2 cellular contexts compared by ENCODE assay signal in genomic region chr2:72917138-72917874, GRCh38.
A peak's percentile ranks its signal among the peaks of the same experiment; 100 is the strongest.
TF ChIP-seq lines count a peak whose summit lies in the region.

EMX1 (plus strand) TSS chr2:72917519; CDS start chr2:72917853, 334 bp downstream.

TF ChIP-seq in GM23338, 12 proteins besides CTCF, POLR2A, EP300 and RAD21:
- TF ChIP-seq REST (IDR thresholded peaks at IDR 0.05; ENCODE audit: unreplicated experiment) (no peak), ETS1 (IDR thresholded peaks at IDR 0.05) (no peak), EZH2 (IDR thresholded peaks at IDR 0.05; ENCODE audit: low read depth, unreplicated experiment) (no peak), JUNB (IDR thresholded peaks at IDR 0.05; ENCODE audit: unreplicated experiment) (no peak), POLR2AphosphoS5 (IDR thresholded peaks at IDR 0.05; ENCODE audit: low read depth) (no peak), ZNF331 (CRISPR knock-in tag; IDR thresholded peaks at IDR 0.05; ENCODE audit: low read depth) (no peak), ZNF114 (CRISPR knock-in tag; IDR thresholded peaks at IDR 0.05) (no peak), NANOG (IDR thresholded peaks at IDR 0.05; ENCODE audit: borderline replicate concordance) (no peak), EZH2phosphoT487 (IDR thresholded peaks at IDR 0.05; ENCODE audit: unreplicated experiment) (no peak), STAT1 (IDR thresholded peaks at IDR 0.05; ENCODE audit: unreplicated experiment) (no peak), CREB1 (CRISPR knock-in tag; IDR thresholded peaks at IDR 0.05; ENCODE audit: low read depth) (no peak)
- TF ChIP-seq, protein P1, sequence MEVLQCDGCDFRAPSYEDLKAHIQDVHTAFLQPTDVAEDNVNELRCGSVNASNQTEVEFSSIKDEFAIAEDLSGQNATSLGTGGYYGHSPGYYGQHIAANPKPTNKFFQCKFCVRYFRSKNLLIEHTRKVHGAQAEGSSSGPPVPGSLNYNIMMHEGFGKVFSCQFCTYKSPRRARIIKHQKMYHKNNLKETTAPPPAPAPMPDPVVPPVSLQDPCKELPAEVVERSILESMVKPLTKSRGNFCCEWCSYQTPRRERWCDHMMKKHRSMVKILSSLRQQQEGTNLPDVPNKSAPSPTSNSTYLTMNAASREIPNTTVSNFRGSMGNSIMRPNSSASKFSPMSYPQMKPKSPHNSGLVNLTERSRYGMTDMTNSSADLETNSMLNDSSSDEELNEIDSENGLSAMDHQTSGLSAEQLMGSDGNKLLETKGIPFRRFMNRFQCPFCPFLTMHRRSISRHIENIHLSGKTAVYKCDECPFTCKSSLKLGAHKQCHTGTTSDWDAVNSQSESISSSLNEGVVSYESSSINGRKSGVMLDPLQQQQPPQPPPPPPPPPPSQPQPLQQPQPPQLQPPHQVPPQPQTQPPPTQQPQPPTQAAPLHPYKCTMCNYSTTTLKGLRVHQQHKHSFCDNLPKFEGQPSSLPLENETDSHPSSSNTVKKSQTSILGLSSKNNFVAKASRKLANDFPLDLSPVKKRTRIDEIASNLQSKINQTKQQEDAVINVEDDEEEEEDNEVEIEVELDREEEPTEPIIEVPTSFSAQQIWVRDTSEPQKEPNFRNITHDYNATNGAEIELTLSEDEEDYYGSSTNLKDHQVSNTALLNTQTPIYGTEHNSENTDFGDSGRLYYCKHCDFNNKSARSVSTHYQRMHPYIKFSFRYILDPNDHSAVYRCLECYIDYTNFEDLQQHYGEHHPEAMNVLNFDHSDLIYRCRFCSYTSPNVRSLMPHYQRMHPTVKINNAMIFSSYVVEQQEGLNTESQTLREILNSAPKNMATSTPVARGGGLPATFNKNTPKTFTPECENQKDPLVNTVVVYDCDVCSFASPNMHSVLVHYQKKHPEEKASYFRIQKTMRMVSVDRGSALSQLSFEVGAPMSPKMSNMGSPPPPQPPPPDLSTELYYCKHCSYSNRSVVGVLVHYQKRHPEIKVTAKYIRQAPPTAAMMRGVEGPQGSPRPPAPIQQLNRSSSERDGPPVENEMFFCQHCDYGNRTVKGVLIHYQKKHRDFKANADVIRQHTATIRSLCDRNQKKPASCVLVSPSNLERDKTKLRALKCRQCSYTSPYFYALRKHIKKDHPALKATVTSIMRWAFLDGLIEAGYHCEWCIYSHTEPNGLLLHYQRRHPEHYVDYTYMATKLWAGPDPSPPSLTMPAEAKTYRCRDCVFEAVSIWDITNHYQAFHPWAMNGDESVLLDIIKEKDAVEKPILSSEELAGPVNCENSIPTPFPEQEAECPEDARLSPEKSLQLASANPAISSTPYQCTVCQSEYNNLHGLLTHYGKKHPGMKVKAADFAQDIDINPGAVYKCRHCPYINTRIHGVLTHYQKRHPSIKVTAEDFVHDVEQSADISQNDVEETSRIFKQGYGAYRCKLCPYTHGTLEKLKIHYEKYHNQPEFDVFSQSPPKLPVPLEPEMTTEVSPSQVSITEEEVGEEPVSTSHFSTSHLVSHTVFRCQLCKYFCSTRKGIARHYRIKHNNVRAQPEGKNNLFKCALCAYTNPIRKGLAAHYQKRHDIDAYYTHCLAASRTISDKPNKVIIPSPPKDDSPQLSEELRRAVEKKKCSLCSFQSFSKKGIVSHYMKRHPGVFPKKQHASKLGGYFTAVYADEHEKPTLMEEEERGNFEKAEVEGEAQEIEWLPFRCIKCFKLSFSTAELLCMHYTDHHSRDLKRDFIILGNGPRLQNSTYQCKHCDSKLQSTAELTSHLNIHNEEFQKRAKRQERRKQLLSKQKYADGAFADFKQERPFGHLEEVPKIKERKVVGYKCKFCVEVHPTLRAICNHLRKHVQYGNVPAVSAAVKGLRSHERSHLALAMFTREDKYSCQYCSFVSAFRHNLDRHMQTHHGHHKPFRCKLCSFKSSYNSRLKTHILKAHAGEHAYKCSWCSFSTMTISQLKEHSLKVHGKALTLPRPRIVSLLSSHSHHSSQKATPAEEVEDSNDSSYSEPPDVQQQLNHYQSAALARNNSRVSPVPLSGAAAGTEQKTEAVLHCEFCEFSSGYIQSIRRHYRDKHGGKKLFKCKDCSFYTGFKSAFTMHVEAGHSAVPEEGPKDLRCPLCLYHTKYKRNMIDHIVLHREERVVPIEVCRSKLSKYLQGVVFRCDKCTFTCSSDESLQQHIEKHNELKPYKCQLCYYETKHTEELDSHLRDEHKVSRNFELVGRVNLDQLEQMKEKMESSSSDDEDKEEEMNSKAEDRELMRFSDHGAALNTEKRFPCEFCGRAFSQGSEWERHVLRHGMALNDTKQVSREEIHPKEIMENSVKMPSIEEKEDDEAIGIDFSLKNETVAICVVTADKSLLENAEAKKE (CRISPR knock-in tag; IDR thresholded peaks at IDR 0.05), result no peak

TF ChIP-seq in WTC11, 78 proteins besides CTCF, POLR2A, EP300 and RAD21 (continues in another document):
- TF ChIP-seq PRDM15 (CRISPR knock-in tag; IDR thresholded peaks at IDR 0.05), result peak; percentile 97
- no peak for TF ChIP-seq ZBTB21 (CRISPR knock-in tag; IDR thresholded peaks at IDR 0.05; ENCODE audit: borderline replicate concordance)
- peak; percentile 49; the same call in 1 of the 2 replicates for TF ChIP-seq MAX (CRISPR knock-in tag; IDR thresholded peaks at IDR 0.05)
- TF ChIP-seq, protein P2, sequence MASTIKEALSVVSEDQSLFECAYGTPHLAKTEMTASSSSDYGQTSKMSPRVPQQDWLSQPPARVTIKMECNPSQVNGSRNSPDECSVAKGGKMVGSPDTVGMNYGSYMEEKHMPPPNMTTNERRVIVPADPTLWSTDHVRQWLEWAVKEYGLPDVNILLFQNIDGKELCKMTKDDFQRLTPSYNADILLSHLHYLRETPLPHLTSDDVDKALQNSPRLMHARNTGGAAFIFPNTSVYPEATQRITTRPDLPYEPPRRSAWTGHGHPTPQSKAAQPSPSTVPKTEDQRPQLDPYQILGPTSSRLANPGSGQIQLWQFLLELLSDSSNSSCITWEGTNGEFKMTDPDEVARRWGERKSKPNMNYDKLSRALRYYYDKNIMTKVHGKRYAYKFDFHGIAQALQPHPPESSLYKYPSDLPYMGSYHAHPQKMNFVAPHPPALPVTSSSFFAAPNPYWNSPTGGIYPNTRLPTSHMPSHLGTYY (CRISPR knock-in tag; IDR thresholded peaks at IDR 0.05), result no peak
- no peak for TF ChIP-seq STAT6 (CRISPR knock-in tag; conservative IDR thresholded peaks at IDR 0.05; ENCODE audit: low read depth)
- TF ChIP-seq, protein P3, sequence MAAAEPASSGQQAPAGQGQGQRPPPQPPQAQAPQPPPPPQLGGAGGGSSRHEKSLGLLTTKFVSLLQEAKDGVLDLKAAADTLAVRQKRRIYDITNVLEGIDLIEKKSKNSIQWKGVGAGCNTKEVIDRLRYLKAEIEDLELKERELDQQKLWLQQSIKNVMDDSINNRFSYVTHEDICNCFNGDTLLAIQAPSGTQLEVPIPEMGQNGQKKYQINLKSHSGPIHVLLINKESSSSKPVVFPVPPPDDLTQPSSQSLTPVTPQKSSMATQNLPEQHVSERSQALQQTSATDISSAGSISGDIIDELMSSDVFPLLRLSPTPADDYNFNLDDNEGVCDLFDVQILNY (CRISPR knock-in tag; IDR thresholded peaks at IDR 0.05), result peak; percentile 62; the same call in 1 of the 2 replicates
- TF ChIP-seq ZNF138 (CRISPR knock-in tag; conservative IDR thresholded peaks at IDR 0.05), result no peak
- TF ChIP-seq NFYB (CRISPR knock-in tag; conservative IDR thresholded peaks at IDR 0.05; ENCODE audit: low read depth), result peak; percentile 71
- TF ChIP-seq, protein P4, sequence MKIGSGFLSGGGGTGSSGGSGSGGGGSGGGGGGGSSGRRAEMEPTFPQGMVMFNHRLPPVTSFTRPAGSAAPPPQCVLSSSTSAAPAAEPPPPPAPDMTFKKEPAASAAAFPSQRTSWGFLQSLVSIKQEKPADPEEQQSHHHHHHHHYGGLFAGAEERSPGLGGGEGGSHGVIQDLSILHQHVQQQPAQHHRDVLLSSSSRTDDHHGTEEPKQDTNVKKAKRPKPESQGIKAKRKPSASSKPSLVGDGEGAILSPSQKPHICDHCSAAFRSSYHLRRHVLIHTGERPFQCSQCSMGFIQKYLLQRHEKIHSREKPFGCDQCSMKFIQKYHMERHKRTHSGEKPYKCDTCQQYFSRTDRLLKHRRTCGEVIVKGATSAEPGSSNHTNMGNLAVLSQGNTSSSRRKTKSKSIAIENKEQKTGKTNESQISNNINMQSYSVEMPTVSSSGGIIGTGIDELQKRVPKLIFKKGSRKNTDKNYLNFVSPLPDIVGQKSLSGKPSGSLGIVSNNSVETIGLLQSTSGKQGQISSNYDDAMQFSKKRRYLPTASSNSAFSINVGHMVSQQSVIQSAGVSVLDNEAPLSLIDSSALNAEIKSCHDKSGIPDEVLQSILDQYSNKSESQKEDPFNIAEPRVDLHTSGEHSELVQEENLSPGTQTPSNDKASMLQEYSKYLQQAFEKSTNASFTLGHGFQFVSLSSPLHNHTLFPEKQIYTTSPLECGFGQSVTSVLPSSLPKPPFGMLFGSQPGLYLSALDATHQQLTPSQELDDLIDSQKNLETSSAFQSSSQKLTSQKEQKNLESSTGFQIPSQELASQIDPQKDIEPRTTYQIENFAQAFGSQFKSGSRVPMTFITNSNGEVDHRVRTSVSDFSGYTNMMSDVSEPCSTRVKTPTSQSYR (CRISPR knock-in tag; IDR thresholded peaks at IDR 0.05), result no peak
- no peak for TF ChIP-seq ATF1 (CRISPR knock-in tag; IDR thresholded peaks at IDR 0.05)
- TF ChIP-seq AR (CRISPR knock-in tag; IDR thresholded peaks at IDR 0.05), result no peak
- TF ChIP-seq ETV6 (CRISPR knock-in tag; IDR thresholded peaks at IDR 0.05), result no peak; the same call in 1 of the 2 replicates
- TF ChIP-seq FOXP1 (CRISPR knock-in tag; IDR thresholded peaks at IDR 0.05; ENCODE audit: borderline replicate concordance), result peak; percentile 58; the same call in 1 of the 2 replicates
- TF ChIP-seq KAT7 (CRISPR knock-in tag; IDR thresholded peaks at IDR 0.05; ENCODE audit: borderline replicate concordance), result no peak
- peak; percentile 70; the same call in 1 of the 2 replicates for TF ChIP-seq ZNF121 (CRISPR knock-in tag; IDR thresholded peaks at IDR 0.05)
- TF ChIP-seq TEAD4 (CRISPR knock-in tag; IDR thresholded peaks at IDR 0.05), result no peak
- no peak for TF ChIP-seq GRHL2 (CRISPR knock-in tag; IDR thresholded peaks at IDR 0.05; ENCODE audit: insufficient replicate concordance, severe bottlenecking)
